Comparison of ENCODE assay signal across 6 cellular contexts in genomic region chr4:52350926-52351325, GRCh38.
"Had no signal": no experiment of that assay in that cellular context is flagged by ENCODE, and none has a peak within 500 bp of the region (broad histone marks: within the 10 kb centered on the region; RNA-seq: fewer than 3 reads in every experiment).

No MANE protein-coding gene starts in this region.

- H3K27ac ChIP-seq: HL-60 had no signal

- FAIRE-seq: HepG2, HTR-8/SVneo, K562 had no signal

- H3K4me3 ChIP-seq: K562 had no signal

- DNase-seq: IMR-90, KBM-7 had no signal
